In genomic region chr6:112017169-112017568, GRCh38 we compare ENCODE assay signal across 1 cellular context.
TF ChIP-seq lines count a peak whose summit lies in the region.

No MANE protein-coding gene starts in this region.

TF ChIP-seq in HEK293, 187 proteins besides CTCF, POLR2A, EP300 and RAD21 (continued from another document):
- peak; percentile 66 for TF ChIP-seq ZFHX2 (tag by site-specific recombination; conservative IDR thresholded peaks at IDR 0.05)
